8 cellular contexts compared by ENCODE assay signal in genomic region chr11:59801981-59802638, GRCh38. TPM values are rescaled to one million over a fixed set of nuclear protein-coding genes. Genes with fewer than 3 reads are reported as not detected.
A peak's percentile ranks its signal among the peaks of the same experiment; 100 is the strongest.
DNase-seq lines count a peak whose midpoint lies in the region; ATAC-seq, FAIRE-seq and TF ChIP-seq lines count a peak whose summit lies in the region.

No MANE protein-coding gene starts in this region.

- DNase-seq in ELF-1 (ENCODE audit: low read depth, low spot score) (peak; percentile 34), MG63 (peak; percentile 57), endothelial cell of umbilical vein (ENCODE audit: low read depth, low spot score) (peak; percentile 80), MM.1S (no peak), KBM-7 (no peak)

- TSS peak; percentile 32 for BruUV-seq in endothelial cell of umbilical vein (replicated peaks; lab: Mats Ljungman, UMichigan)

- no peak overlapping the region for H3K4me2 ChIP-seq in endothelial cell of umbilical vein (ENCODE audit: insufficient read depth, low read length)
- no peak overlapping the region for H3K4me2 ChIP-seq in MM.1S (ENCODE audit: low read depth, low read length)

- intact Hi-C loops in endothelial cell of umbilical vein (cut with micrococcal nuclease), result loop anchor here (1.0 to 5.0 kb wide), 6 partner anchors 15 to 265 kb away; partner anchors contain the start of gene PATL1

- H3K27me3 ChIP-seq in MG63 (no peaks in the 10 kb centered on the region), endothelial cell of umbilical vein (ENCODE audit: control insufficient read depth in 2 of 2, insufficient read depth in 2 of 2, low read length in 2 of 2) (no peaks in the 10 kb centered on the region), neutrophil (no peaks in the 10 kb centered on the region), MM.1S (replicated peaks; ENCODE audit: insufficient read depth, low read length) (no peaks in the 10 kb centered on the region)

- no peaks in the 10 kb centered on the region for H3K9me3 ChIP-seq in MG63
- no peaks in the 10 kb centered on the region for H3K9me3 ChIP-seq in endothelial cell of umbilical vein (replicated peaks; ENCODE audit: control insufficient read depth, insufficient read depth, low read length)
- no peaks in the 10 kb centered on the region for H3K9me3 ChIP-seq in neutrophil
- H3K9me3 ChIP-seq in MM.1S (replicated peaks; ENCODE audit: insufficient read depth, low read length), result no peaks in the 10 kb centered on the region

- H3K9ac ChIP-seq in endothelial cell of umbilical vein (replicated peaks; ENCODE audit: extremely low read depth, insufficient read depth, low read length) (peak overlapping the region; percentile 51), MM.1S (ENCODE audit: low read length) (no peak overlapping the region)

- in situ Hi-C loops in KBM-7 (cut with MboI; ENCODE audit: low pct_unique_long_range_greater_than_20kb, low sequenced_read_pairs), result no loop called here

- dilution Hi-C loops in endothelial cell of umbilical vein (cut with MboI; ENCODE audit: extremely low pct_ligation_motif_present, low sequenced_read_pairs), result no loop called here

- H3K36me3 ChIP-seq in MG63 (peaks cover 33% of the 10 kb centered on the region), endothelial cell of umbilical vein (ENCODE audit: control insufficient read depth in 2 of 2, extremely low read depth in 1 of 2, insufficient read depth in 2 of 2, low read length in 2 of 2) (peaks cover 19 to 29% of the 10 kb centered on the region in 2 experiments), neutrophil (peaks cover 100% of the 10 kb centered on the region), MM.1S (replicated peaks; ENCODE audit: insufficient read depth, low read length) (peaks cover 7% of the 10 kb centered on the region; the same call in 1 of the 2 replicates)

- H3K4me3 ChIP-seq in MG63 (no peak overlapping the region), endothelial cell of umbilical vein (replicated peaks in 1 of 3; ENCODE audit: insufficient read depth in 1 of 3, low read depth in 1 of 3, low read length in 3 of 3) (no peak overlapping the region), neutrophil (ENCODE audit: low read depth in 1 of 2, low read length in 1 of 2) (no peak overlapping the region), MM.1S (ENCODE audit: low read length) (no peak overlapping the region)

- H3K79me2 ChIP-seq in endothelial cell of umbilical vein (ENCODE audit: control insufficient read depth, insufficient read depth, low read length), result no peaks in the 10 kb centered on the region
- H3K79me2 ChIP-seq in MM.1S (ENCODE audit: low read length), result 0 out of 2 replicates have a peak, but pooled peaks cover 3% of the 10 kb centered on the region

- no peak overlapping the region for H2AFZ ChIP-seq in endothelial cell of umbilical vein (ENCODE audit: low read depth, low read length)
- no peak overlapping the region for H2AFZ ChIP-seq in MM.1S (ENCODE audit: low read length)

- H3K27ac ChIP-seq in endothelial cell of umbilical vein (ENCODE audit: insufficient read depth, low read depth, low read length) (peak overlapping the region; percentile 83), neutrophil (peak overlapping the region; percentile 60), MM.1S (ENCODE audit: low read length) (no peak overlapping the region)

- no peaks in the 10 kb centered on the region for H4K20me1 ChIP-seq in endothelial cell of umbilical vein (replicated peaks; ENCODE audit: control insufficient read depth, extremely low read depth, insufficient read depth, low read length)
- H4K20me1 ChIP-seq in MM.1S (ENCODE audit: insufficient read depth, low read length), result no peaks in the 10 kb centered on the region

- H3K9me1 ChIP-seq in endothelial cell of umbilical vein (replicated peaks; ENCODE audit: control insufficient read depth, extremely low read depth, insufficient read depth, low read length), result no peaks in the 10 kb centered on the region

- peak; percentile 59 for FAIRE-seq in endothelial cell of umbilical vein (lab: Jason Lieb, UNC)

- TF ChIP-seq POLR2A in endothelial cell of umbilical vein (IDR thresholded peaks at IDR 0.05; ENCODE audit: low read depth, low read length), result no peak

- H3K4me1 ChIP-seq in endothelial cell of umbilical vein (ENCODE audit: control insufficient read depth, extremely low read depth, insufficient read depth, low read length) (peaks cover 9% of the 10 kb centered on the region), neutrophil (ENCODE audit: control insufficient read depth in 1 of 2, insufficient read depth in 1 of 2, low read depth in 1 of 2, low read length in 1 of 2) (peaks cover 0 to 3% of the 10 kb centered on the region in 2 experiments), MM.1S (ENCODE audit: low read length) (peaks cover 8% of the 10 kb centered on the region; the same call in 1 of the 2 replicates)

- H3K9me2 ChIP-seq in MM.1S (replicated peaks; ENCODE audit: insufficient read depth, low read length), result no peaks in the 10 kb centered on the region

- CTCF ChIA-PET in endothelial cell of umbilical vein (lab: Charles Lee), result interaction anchor here (0.7 to 5.0 kb wide), 20 partner anchors 10 to 449 kb away, joined by 3 to 120 read pairs (median 4); partner anchors contain the start of genes PATL1 and STX3

- H3F3A ChIP-seq in MM.1S (ENCODE audit: insufficient read depth, low read length), result peaks cover 3% of the 10 kb centered on the region; the same call in 1 of the 2 replicates

- POLR2A ChIA-PET in endothelial cell of umbilical vein (lab: Charles Lee), result interaction anchor here (0.6 to 0.8 kb wide), 3 partner anchors 9 to 299 kb away, joined by 3 to 4 read pairs (median 3); partner anchors contain the start of genes MRPL16 and STX3

- TF ChIP-seq CTCF in endothelial cell of umbilical vein (IDR thresholded peaks at IDR 0.05; ENCODE audit: extremely low read depth in 1 of 2, insufficient read depth in 1 of 2, low read depth in 1 of 2, low read length in 2 of 2) (no peak), neutrophil (IDR thresholded peaks at IDR 0.05) (no peak), MM.1S (IDR thresholded peaks at IDR 0.05; ENCODE audit: low read length) (no peak)

- ATAC-seq in HG03565 (IDR thresholded peaks at IDR 0.05; ENCODE audit: unreplicated experiment), result no peak
- ATAC-seq in HG02642 (IDR thresholded peaks at IDR 0.05; ENCODE audit: poor library complexity, unreplicated experiment), result no peak

TF ChIP-seq in endothelial cell of umbilical vein, 7 proteins besides CTCF, POLR2A, EP300 and RAD21:
- TF ChIP-seq MAX (IDR thresholded peaks at IDR 0.05; ENCODE audit: insufficient read depth, insufficient read length), result no peak
- peak; percentile 2 for TF ChIP-seq FOS (IDR thresholded peaks at IDR 0.05; ENCODE audit: borderline replicate concordance, insufficient read depth, low read length)

RNA-seq across cellular contexts. Expression of gene MRPL16, which starts 8.5 kb away (rescaled TPM):
- total RNA-seq in MG63 (2014; rRNA removed; shearing (Covaris generic); ENCODE audit: low replicate concordance), result 71.5 and 139 TPM in 2 replicates
- 60.3 and 63.9 TPM in 2 replicates for total RNA-seq in endothelial cell of umbilical vein
- polyA plus RNA-seq in endothelial cell of umbilical vein, result 60.9 and 84.0 TPM in 2 replicates
- polyA plus RNA-seq in endothelial cell of umbilical vein (2011; cell fraction: cytosol; rRNA removed), result 102 and 113 TPM in 2 replicates
- 63.9 and 76.2 TPM in 2 replicates for polyA plus RNA-seq in endothelial cell of umbilical vein (2011; cell fraction: nucleus; rRNA removed)
- polyA plus RNA-seq in endothelial cell of umbilical vein (2012), result 58.7 and 60.8 TPM in 2 replicates
- 32.7 and 37.6 TPM in 2 replicates for polyA minus RNA-seq in endothelial cell of umbilical vein
- polyA minus RNA-seq in endothelial cell of umbilical vein (2011; cell fraction: cytosol; rRNA and poly(A)+ RNA removed), result 38.1 TPM
- polyA minus RNA-seq in endothelial cell of umbilical vein (2011; cell fraction: nucleus; rRNA and poly(A)+ RNA removed), result 14.9 and 15.1 TPM in 2 replicates

RNA-seq across cellular contexts. Expression of gene CBLIF, which starts 43.2 kb away (rescaled TPM):
- not detected in 2 replicates for total RNA-seq in MG63 (2014; rRNA removed; shearing (Covaris generic); ENCODE audit: low replicate concordance)
- not detected in 2 replicates for total RNA-seq in endothelial cell of umbilical vein
- polyA plus RNA-seq in endothelial cell of umbilical vein, result not detected in 2 replicates
- polyA plus RNA-seq in endothelial cell of umbilical vein (2011; cell fraction: cytosol; rRNA removed), result not detected in 2 replicates
- not detected in 2 replicates for polyA plus RNA-seq in endothelial cell of umbilical vein (2011; cell fraction: nucleus; rRNA removed)
- polyA plus RNA-seq in endothelial cell of umbilical vein (2012), result not detected in 2 replicates
- not detected in 2 replicates for polyA minus RNA-seq in endothelial cell of umbilical vein
- not detected for polyA minus RNA-seq in endothelial cell of umbilical vein (2011; cell fraction: cytosol; rRNA and poly(A)+ RNA removed)
- polyA minus RNA-seq in endothelial cell of umbilical vein (2011; cell fraction: nucleus; rRNA and poly(A)+ RNA removed), result not detected in 2 replicates

RNA-seq across cellular contexts. Expression of gene STX3, which starts 46.9 kb away (rescaled TPM):
- 5.6 and 9.4 TPM in 2 replicates for total RNA-seq in MG63 (2014; rRNA removed; shearing (Covaris generic); ENCODE audit: low replicate concordance)
- 45.5 and 49.7 TPM in 2 replicates for total RNA-seq in endothelial cell of umbilical vein
- polyA plus RNA-seq in endothelial cell of umbilical vein, result 38.0 and 40.3 TPM in 2 replicates
- polyA plus RNA-seq in endothelial cell of umbilical vein (2011; cell fraction: cytosol; rRNA removed), result 32.2 and 36.7 TPM in 2 replicates
- 81.8 and 95.7 TPM in 2 replicates for polyA plus RNA-seq in endothelial cell of umbilical vein (2011; cell fraction: nucleus; rRNA removed)
- 37.6 and 39.0 TPM in 2 replicates for polyA plus RNA-seq in endothelial cell of umbilical vein (2012)
- 63.3 and 77.9 TPM in 2 replicates for polyA minus RNA-seq in endothelial cell of umbilical vein
- 18.4 TPM for polyA minus RNA-seq in endothelial cell of umbilical vein (2011; cell fraction: cytosol; rRNA and poly(A)+ RNA removed)
- polyA minus RNA-seq in endothelial cell of umbilical vein (2011; cell fraction: nucleus; rRNA and poly(A)+ RNA removed), result 81.2 and 94.1 TPM in 2 replicates

Comparison
In these comparisons a context has a peak if more than half of its experiments do, and no peak if none do; other contexts are left out.
1. DNase-seq: peak in ELF-1 (single experiment), MG63 (single experiment) and endothelial cell of umbilical vein (single experiment); none in MM.1S (single experiment) and KBM-7 (single experiment).